Comparison of ENCODE assay signal across 21 cellular contexts in the genomic region with DNA sequence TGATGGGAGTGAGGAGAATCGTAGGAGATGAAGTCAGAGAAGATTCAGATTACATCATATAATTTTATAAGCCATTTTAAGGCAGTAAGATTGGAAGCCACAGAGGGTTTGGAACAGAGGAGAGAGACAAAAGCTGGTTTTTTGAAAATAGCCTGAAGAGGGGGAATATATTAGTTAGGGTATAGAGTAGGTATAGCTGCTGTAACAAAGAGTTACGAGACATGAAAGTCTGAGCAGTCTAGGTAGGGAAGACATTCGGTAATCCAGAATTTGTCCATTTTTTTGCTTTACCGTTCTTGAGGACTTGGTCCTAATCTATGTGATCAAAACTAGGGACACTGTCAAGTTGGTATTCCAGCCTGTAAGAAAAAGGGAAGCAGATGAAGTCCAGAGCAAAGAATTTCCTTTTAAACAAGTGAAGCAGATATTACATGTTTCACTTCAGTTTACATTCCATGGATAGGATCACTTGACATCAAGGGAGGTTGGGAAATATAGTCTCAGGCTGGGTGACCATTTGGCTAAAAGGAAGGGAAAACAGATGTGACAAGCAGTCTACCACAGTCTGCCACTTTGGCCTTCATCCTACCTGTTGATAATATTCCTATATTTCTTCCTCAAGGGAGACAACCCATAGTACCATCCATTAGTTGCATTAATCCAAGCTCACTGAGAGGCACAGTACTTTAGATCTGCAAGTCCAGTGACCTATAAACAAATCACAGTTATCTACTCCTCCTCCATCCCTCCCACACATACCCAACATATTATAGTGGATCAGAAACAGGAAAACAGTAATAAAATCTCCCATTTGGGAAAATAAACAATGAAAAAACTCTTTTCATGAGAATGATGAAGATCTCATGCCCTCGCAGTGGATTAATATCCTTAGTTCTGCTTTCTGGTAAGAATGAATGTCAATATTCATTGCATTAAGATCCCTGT.
"Had no signal": no experiment of that assay in that cellular context is flagged by ENCODE, and none has a peak within 500 bp of the region (broad histone marks: within the 10 kb centered on the region; RNA-seq: fewer than 3 reads in every experiment).

No MANE protein-coding gene starts in this region.

- ATAC-seq: activated CD8-positive, alpha-beta T cell treated with anti-CD3 and anti-CD28 coated beads, Interleukin-2, amount 10 ng/mL, durations not matched to agents 7 days and 5 days; gastrocnemius medialis; natural killer cell treated with Interleukin-12 subunit alpha and Interleukin-12 subunit beta and Interleukin-15 and Interleukin-18, amount 100 ng/mL, for 72 hours had no signal

- H3K27ac ChIP-seq: adrenal gland, breast epithelium, coronary artery, gastrocnemius medialis, sigmoid colon, vagina had no signal

- H3K27me3 ChIP-seq: adrenal gland, breast epithelium, gastrocnemius medialis, sigmoid colon, testis, vagina had no signal

- H3K4me1 ChIP-seq: breast epithelium had no signal

- H3K4me3 ChIP-seq: adrenal gland, breast epithelium, coronary artery, gastrocnemius medialis, sigmoid colon, testis, vagina had no signal

- FAIRE-seq: astrocyte, TTC549 had no signal

- DNase-seq: activated CD4-positive, alpha-beta T cell treated with anti-CD3 and anti-CD28 coated beads for 1 hour; activated CD4-positive, alpha-beta T cell treated with anti-CD3 and anti-CD28 coated beads, Interleukin-2, amount 50 U/mL, for 1 hour; activated CD8-positive, alpha-beta T cell treated with anti-CD3 and anti-CD28 coated beads, Interleukin-2, amount 10 ng/mL, durations not matched to agents 7 days and 5 days; activated naive CD4-positive, alpha-beta T cell; activated T-cell treated with anti-CD3 and anti-CD28 coated beads, Interleukin-2, amount 50 U/mL, for 1 hour; adrenal gland; gastrocnemius medialis; hippocampal formation; posterior cingulate gyrus; sigmoid colon; stimulated activated CD4-positive, alpha-beta T cell treated with anti-CD3 and anti-CD28 coated beads, Interleukin-2, amount 100 ng/mL, for 48 hours; stimulated activated naive CD4-positive, alpha-beta T cell; T-helper 1 cell; testis; trophoblast cell had no signal

- H3K9me3 ChIP-seq: adrenal gland, breast epithelium, gastrocnemius medialis, sigmoid colon, testis, vagina had no signal

- H3K36me3 ChIP-seq: adrenal gland, breast epithelium had no signal
